Comparison of ENCODE assay signal across 1 cellular context in the genomic region with DNA sequence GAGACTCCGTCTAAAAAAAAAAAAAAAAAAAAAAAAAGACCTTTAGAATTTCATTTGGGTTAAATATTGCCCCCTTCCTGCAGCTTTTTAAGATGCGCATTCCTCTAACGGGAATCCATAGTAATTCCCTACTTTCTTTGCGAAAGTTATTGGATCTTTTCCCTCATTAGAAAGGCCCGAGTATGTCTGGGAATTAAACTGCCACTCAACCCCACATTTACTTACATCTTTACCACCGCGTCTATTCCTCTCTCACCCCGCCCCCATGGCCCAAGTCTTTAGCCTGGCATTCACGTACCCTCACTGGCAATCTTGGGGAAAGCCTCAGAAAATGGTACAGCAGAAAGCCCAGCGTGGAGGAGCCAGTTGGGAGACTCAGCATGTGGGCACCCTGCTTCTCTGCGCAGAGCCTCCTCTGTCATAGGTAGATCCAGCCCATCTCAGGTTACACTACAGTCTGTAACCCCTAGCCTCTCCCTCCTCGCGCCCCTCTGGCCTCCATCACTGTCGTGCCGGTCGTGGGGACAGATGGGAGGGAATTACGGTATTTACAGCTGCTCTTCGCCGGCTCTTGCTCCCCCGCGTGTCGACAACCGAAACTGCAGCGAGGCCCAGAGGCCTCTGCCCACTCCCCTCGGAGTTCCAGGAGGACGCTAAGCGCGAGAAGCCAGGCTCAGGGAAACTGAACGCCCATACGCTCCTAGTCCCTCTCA.
TF ChIP-seq lines count a peak whose summit lies in the region.

No MANE protein-coding gene starts in this region.

TF ChIP-seq in K562, 482 proteins besides CTCF, POLR2A, EP300 and RAD21 (continued from another document and continues in another):
- TF ChIP-seq, protein P1, sequence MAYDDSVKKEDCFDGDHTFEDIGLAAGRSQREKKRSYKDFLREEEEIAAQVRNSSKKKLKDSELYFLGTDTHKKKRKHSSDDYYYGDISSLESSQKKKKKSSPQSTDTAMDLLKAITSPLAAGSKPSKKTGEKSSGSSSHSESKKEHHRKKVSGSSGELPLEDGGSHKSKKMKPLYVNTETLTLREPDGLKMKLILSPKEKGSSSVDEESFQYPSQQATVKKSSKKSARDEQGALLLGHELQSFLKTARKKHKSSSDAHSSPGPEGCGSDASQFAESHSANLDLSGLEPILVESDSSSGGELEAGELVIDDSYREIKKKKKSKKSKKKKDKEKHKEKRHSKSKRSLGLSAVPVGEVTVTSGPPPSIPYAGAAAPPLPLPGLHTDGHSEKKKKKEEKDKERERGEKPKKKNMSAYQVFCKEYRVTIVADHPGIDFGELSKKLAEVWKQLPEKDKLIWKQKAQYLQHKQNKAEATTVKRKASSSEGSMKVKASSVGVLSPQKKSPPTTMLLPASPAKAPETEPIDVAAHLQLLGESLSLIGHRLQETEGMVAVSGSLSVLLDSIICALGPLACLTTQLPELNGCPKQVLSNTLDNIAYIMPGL (CRISPR knock-in tag; IDR thresholded peaks at IDR 0.05) = no peak
- no peak for TF ChIP-seq POLR2AphosphoS2 (IDR thresholded peaks at IDR 0.05; ENCODE audit: low read length)
- TF ChIP-seq, protein P2, sequence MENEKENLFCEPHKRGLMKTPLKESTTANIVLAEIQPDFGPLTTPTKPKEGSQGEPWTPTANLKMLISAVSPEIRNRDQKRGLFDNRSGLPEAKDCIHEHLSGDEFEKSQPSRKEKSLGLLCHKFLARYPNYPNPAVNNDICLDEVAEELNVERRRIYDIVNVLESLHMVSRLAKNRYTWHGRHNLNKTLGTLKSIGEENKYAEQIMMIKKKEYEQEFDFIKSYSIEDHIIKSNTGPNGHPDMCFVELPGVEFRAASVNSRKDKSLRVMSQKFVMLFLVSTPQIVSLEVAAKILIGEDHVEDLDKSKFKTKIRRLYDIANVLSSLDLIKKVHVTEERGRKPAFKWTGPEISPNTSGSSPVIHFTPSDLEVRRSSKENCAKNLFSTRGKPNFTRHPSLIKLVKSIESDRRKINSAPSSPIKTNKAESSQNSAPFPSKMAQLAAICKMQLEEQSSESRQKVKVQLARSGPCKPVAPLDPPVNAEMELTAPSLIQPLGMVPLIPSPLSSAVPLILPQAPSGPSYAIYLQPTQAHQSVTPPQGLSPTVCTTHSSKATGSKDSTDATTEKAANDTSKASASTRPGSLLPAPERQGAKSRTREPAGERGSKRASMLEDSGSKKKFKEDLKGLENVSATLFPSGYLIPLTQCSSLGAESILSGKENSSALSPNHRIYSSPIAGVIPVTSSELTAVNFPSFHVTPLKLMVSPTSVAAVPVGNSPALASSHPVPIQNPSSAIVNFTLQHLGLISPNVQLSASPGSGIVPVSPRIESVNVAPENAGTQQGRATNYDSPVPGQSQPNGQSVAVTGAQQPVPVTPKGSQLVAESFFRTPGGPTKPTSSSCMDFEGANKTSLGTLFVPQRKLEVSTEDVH (IDR thresholded peaks at IDR 0.05; ENCODE audit: low read depth, partially characterized antibody) = no peak
- no peak for TF ChIP-seq RBM25 (IDR thresholded peaks at IDR 0.05; ENCODE audit: low read depth, low read length, severe bottlenecking)
- no peak for TF ChIP-seq ETS2 (tag; IDR thresholded peaks at IDR 0.05; ENCODE audit: borderline replicate concordance, poor library complexity, severe bottlenecking)
- no peak for TF ChIP-seq SMAD4 (CRISPR knock-in tag; conservative IDR thresholded peaks at IDR 0.05)
- TF ChIP-seq, protein P3, sequence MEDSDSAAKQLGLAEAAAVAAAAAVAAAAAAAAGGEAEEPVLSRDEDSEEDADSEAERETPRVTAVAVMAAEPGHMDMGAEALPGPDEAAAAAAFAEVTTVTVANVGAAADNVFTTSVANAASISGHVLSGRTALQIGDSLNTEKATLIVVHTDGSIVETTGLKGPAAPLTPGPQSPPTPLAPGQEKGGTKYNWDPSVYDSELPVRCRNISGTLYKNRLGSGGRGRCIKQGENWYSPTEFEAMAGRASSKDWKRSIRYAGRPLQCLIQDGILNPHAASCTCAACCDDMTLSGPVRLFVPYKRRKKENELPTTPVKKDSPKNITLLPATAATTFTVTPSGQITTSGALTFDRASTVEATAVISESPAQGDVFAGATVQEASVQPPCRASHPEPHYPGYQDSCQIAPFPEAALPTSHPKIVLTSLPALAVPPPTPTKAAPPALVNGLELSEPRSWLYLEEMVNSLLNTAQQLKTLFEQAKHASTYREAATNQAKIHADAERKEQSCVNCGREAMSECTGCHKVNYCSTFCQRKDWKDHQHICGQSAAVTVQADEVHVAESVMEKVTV (CRISPR knock-in tag; IDR thresholded peaks at IDR 0.05) = peak; percentile 47; the same call in 1 of the 2 replicates
- TF ChIP-seq ZBTB8A (IDR thresholded peaks at IDR 0.05; ENCODE audit: partially characterized antibody) = no peak
- TF ChIP-seq ATF7 (IDR thresholded peaks at IDR 0.05) = 0 out of 2 replicates have a peak, but pooled peaks have one; percentile 15
- 0 out of 2 replicates have a peak, but pooled peaks have one; percentile 45 for TF ChIP-seq L3MBTL2 (IDR thresholded peaks at IDR 0.05)
- TF ChIP-seq, protein P4, sequence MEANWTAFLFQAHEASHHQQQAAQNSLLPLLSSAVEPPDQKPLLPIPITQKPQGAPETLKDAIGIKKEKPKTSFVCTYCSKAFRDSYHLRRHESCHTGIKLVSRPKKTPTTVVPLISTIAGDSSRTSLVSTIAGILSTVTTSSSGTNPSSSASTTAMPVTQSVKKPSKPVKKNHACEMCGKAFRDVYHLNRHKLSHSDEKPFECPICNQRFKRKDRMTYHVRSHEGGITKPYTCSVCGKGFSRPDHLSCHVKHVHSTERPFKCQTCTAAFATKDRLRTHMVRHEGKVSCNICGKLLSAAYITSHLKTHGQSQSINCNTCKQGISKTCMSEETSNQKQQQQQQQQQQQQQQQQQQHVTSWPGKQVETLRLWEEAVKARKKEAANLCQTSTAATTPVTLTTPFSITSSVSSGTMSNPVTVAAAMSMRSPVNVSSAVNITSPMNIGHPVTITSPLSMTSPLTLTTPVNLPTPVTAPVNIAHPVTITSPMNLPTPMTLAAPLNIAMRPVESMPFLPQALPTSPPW (CRISPR knock-in tag; IDR thresholded peaks at IDR 0.05) = peak; percentile 19; the same call in 1 of the 2 replicates
- no peak for TF ChIP-seq GTF2A2 (tag; IDR thresholded peaks at IDR 0.05)
- peak; percentile 26; the same call in 1 of the 2 replicates for TF ChIP-seq MTA3 (IDR thresholded peaks at IDR 0.05; ENCODE audit: borderline replicate concordance)
- TF ChIP-seq BDP1 (IDR thresholded peaks at IDR 0.05; ENCODE audit: insufficient read depth, insufficient read length) = no peak
- TF ChIP-seq NR2F6 (CRISPR knock-in tag; IDR thresholded peaks at IDR 0.05) = no peak
- no peak for TF ChIP-seq SIN3A (IDR thresholded peaks at IDR 0.05; ENCODE audit: borderline replicate concordance in 2 of 2, control insufficient read depth in 1 of 2, low read depth in 2 of 2, low read length in 2 of 2)
- TF ChIP-seq, protein P5, sequence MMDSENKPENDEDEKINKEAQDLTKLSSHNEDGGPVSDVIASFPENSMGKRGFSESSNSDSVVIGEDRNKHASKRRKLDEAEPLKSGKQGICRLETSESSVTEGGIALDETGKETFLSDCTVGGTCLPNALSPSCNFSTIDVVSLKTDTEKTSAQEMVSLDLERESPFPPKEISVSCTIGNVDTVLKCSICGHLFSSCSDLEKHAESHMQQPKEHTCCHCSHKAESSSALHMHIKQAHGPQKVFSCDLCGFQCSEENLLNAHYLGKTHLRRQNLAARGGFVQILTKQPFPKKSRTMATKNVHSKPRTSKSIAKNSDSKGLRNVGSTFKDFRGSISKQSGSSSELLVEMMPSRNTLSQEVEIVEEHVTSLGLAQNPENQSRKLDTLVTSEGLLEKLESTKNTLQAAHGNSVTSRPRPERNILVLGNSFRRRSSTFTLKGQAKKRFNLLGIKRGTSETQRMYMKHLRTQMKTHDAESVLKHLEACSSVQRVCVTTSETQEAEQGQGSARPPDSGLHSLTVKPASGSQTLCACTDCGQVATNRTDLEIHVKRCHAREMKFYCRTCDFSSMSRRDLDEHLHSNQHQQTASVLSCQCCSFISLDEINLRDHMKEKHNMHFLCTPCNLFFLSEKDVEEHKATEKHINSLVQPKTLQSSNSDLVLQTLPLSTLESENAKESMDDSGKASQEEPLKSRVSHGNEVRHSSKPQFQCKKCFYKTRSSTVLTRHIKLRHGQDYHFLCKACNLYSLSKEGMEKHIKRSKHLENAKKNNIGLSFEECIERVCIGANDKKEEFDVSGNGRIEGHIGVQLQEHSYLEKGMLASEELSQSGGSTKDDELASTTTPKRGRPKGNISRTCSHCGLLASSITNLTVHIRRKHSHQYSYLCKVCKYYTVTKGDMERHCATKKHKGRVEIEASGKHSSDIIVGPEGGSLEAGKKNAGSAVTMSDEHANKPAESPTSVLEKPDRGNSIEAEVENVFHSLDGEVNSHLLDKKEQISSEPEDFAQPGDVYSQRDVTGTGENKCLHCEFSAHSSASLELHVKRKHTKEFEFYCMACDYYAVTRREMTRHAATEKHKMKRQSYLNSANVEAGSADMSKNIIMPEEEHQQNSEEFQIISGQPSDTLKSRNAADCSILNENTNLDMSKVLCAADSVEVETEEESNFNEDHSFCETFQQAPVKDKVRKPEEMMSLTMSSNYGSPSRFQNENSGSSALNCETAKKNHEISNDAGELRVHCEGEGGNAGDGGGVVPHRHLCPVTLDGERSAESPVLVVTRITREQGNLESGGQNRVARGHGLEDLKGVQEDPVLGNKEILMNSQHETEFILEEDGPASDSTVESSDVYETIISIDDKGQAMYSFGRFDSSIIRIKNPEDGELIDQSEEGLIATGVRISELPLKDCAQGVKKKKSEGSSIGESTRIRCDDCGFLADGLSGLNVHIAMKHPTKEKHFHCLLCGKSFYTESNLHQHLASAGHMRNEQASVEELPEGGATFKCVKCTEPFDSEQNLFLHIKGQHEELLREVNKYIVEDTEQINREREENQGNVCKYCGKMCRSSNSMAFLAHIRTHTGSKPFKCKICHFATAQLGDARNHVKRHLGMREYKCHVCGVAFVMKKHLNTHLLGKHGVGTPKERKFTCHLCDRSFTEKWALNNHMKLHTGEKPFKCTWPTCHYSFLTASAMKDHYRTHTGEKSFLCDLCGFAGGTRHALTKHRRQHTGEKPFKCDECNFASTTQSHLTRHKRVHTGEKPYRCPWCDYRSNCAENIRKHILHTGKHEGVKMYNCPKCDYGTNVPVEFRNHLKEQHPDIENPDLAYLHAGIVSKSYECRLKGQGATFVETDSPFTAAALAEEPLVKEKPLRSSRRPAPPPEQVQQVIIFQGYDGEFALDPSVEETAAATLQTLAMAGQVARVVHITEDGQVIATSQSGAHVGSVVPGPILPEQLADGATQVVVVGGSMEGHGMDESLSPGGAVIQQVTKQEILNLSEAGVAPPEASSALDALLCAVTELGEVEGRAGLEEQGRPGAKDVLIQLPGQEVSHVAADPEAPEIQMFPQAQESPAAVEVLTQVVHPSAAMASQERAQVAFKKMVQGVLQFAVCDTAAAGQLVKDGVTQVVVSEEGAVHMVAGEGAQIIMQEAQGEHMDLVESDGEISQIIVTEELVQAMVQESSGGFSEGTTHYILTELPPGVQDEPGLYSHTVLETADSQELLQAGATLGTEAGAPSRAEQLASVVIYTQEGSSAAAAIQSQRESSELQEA (IDR thresholded peaks at IDR 0.05; ENCODE audit: low read depth) = no peak
- TF ChIP-seq STAG1 (CRISPR knock-in tag; IDR thresholded peaks at IDR 0.05; ENCODE audit: borderline replicate concordance) = peak; percentile 40; the same call in 1 of the 2 replicates
- TF ChIP-seq, protein P6, sequence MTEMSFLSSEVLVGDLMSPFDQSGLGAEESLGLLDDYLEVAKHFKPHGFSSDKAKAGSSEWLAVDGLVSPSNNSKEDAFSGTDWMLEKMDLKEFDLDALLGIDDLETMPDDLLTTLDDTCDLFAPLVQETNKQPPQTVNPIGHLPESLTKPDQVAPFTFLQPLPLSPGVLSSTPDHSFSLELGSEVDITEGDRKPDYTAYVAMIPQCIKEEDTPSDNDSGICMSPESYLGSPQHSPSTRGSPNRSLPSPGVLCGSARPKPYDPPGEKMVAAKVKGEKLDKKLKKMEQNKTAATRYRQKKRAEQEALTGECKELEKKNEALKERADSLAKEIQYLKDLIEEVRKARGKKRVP (CRISPR knock-in tag; IDR thresholded peaks at IDR 0.05) = no peak
- TF ChIP-seq STAT5B (CRISPR knock-in tag; IDR thresholded peaks at IDR 0.05) = no peak
- TF ChIP-seq, protein P7, sequence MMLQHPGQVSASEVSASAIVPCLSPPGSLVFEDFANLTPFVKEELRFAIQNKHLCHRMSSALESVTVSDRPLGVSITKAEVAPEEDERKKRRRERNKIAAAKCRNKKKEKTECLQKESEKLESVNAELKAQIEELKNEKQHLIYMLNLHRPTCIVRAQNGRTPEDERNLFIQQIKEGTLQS (IDR thresholded peaks at IDR 0.05) = no peak
- TF ChIP-seq, protein P7 (CRISPR knock-in tag; conservative IDR thresholded peaks at IDR 0.05) = no peak
- TF ChIP-seq DIDO1 (tag; IDR thresholded peaks at IDR 0.05; ENCODE audit: low read depth) = no peak
- TF ChIP-seq, protein P8, sequence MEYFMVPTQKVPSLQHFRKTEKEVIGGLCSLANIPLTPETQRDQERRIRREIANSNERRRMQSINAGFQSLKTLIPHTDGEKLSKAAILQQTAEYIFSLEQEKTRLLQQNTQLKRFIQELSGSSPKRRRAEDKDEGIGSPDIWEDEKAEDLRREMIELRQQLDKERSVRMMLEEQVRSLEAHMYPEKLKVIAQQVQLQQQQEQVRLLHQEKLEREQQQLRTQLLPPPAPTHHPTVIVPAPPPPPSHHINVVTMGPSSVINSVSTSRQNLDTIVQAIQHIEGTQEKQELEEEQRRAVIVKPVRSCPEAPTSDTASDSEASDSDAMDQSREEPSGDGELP (CRISPR knock-in tag; IDR thresholded peaks at IDR 0.05; ENCODE audit: borderline replicate concordance) = peak; percentile 88
- TF ChIP-seq RFX7 (CRISPR knock-in tag; IDR thresholded peaks at IDR 0.05) = no peak
- no peak for TF ChIP-seq ADNP (tag; IDR thresholded peaks at IDR 0.05)
- TF ChIP-seq ZNF699 (CRISPR knock-in tag; IDR thresholded peaks at IDR 0.05; ENCODE audit: insufficient replicate concordance) = no peak
- TF ChIP-seq MIER1 (IDR thresholded peaks at IDR 0.05; ENCODE audit: low read depth) = no peak
- TF ChIP-seq EGR1 (conservative IDR thresholded peaks at IDR 0.05) = no peak
- no peak for TF ChIP-seq SRSF1 (IDR thresholded peaks at IDR 0.05; ENCODE audit: low read depth, low read length)
